Comparison of ENCODE assay signal across 10 cellular contexts in genomic region chr3:124860599-124860998, GRCh38. TPM values are rescaled to one million over a fixed set of nuclear protein-coding genes. Genes with fewer than 3 reads are reported as not detected.
DNase-seq lines count a peak whose midpoint lies in the region; ATAC-seq, FAIRE-seq and TF ChIP-seq lines count a peak whose summit lies in the region.
"Had no signal": no experiment of that assay in that cellular context is flagged by ENCODE, and none has a peak within 500 bp of the region (broad histone marks: within the 10 kb centered on the region; RNA-seq: fewer than 3 reads in every experiment).

No MANE protein-coding gene starts in this region.

- no peak overlapping the region for H2AFZ ChIP-seq in ACC112 (ENCODE audit: low read length, unreplicated experiment)

- H3K36me3 Mint-ChIP-seq in stimulated activated memory B cell treated with anti-CD40 and anti-IgM and Interleukin-4, amounts not matched to agents 10 μg/mL and 1 μg/mL and 100 μg/mL, for 72 hours, result no peaks in the 10 kb centered on the region
- H3K36me3 Mint-ChIP-seq in activated T-cell treated with anti-CD3 and anti-CD28 coated beads, Interleukin-2, amount 50 U/mL, for 72 hours (ENCODE audit: insufficient read depth in 2 of 2), result no peaks in the 10 kb centered on the region

- in situ Hi-C loops in Panc1 (cut with HindIII; ENCODE audit: low pct_unique_long_range_greater_than_20kb, low sequenced_read_pairs), result no loop called here

- H3K36me3 ChIP-seq in ACC112 (ENCODE audit: insufficient read depth, low read length), result peaks cover 18% of the 10 kb centered on the region
- H3K36me3 ChIP-seq in Panc1 (ENCODE audit: control insufficient read depth, insufficient read depth, low read length), result peaks cover 5% of the 10 kb centered on the region
- H3K36me3 ChIP-seq in muscle layer of duodenum (ENCODE audit: control insufficient read depth in 1 of 2, insufficient read depth in 2 of 2, low read length in 2 of 2), result no peaks in the 10 kb centered on the region

- no peak overlapping the region for H3K27ac Mint-ChIP-seq in stimulated activated memory B cell treated with anti-CD40 and anti-IgM and Interleukin-4, amounts not matched to agents 10 μg/mL and 1 μg/mL and 100 μg/mL, for 72 hours
- H3K27ac Mint-ChIP-seq in activated T-cell treated with anti-CD3 and anti-CD28 coated beads, Interleukin-2, amount 50 U/mL, for 72 hours, result no peak overlapping the region

- H3K27me3 ChIP-seq in ACC112 (ENCODE audit: insufficient read depth, low read length) (no peaks in the 10 kb centered on the region), Panc1 (ENCODE audit: control insufficient read depth, insufficient read depth, low read length) (no peaks in the 10 kb centered on the region), muscle layer of duodenum (ENCODE audit: low read depth, low read length) (no peaks in the 10 kb centered on the region)

- no peak for FAIRE-seq in GM19239 (lab: Jason Lieb, UNC)

- peak; percentile 96 for ATAC-seq in Panc1
- ATAC-seq in stimulated activated memory B cell treated with anti-CD40 and anti-IgM and Interleukin-4, amounts not matched to agents 10 μg/mL and 1 μg/mL and 100 μg/mL, for 72 hours, result no peak
- no peak for ATAC-seq in activated T-cell treated with anti-CD3 and anti-CD28 coated beads, Interleukin-2, amount 50 U/mL, for 72 hours (replicated peaks in 1 of 2)
- no peak for ATAC-seq in HG03135 (IDR thresholded peaks at IDR 0.05; ENCODE audit: unreplicated experiment)

- H3K9me3 ChIP-seq in Panc1 (ENCODE audit: control insufficient read depth, insufficient read depth, low read depth, low read length) (no peaks in the 10 kb centered on the region), muscle layer of duodenum (ENCODE audit: control insufficient read depth in 1 of 2, low read length in 2 of 2) (no peaks in the 10 kb centered on the region)

- H3K27ac ChIP-seq in ACC112 (ENCODE audit: low read depth, low read length) (peak overlapping the region; percentile 89), Panc1 (ENCODE audit: low read length) (peak overlapping the region; percentile 69), muscle layer of duodenum (ENCODE audit: low read length) (peak overlapping the region; percentile 60)
- H3K27ac ChIP-seq: C4-2B had no signal

- intact Hi-C loops in Panc1 (cut with micrococcal nuclease; ENCODE audit: unreplicated experiment), result no loop called here

- POLR2A ChIA-PET in Panc1 (lab: Charles Lee), result no interaction called here

- H3K79me2 ChIP-seq in ACC112 (ENCODE audit: control insufficient read depth, insufficient read depth, low read length, unreplicated experiment), result peaks cover 14% of the 10 kb centered on the region

- H3K4me3 ChIP-seq in ACC112 (ENCODE audit: low read depth, low read length) (no peak overlapping the region; the same call in 1 of the 2 replicates), Panc1 (ENCODE audit: low read depth in 2 of 2, low read length in 2 of 2) (0 out of 4 replicates have a peak overlapping the region, but pooled peaks of 1 of the 2 experiments have one; percentile 7), muscle layer of duodenum (ENCODE audit: low read depth in 1 of 2, low read length in 2 of 2) (no peak overlapping the region)

- peak; percentile 91 for DNase-seq in Panc1 (ENCODE audit: low read depth, low spot score)
- DNase-seq in fibroblast of gingiva (ENCODE audit: low read depth), result peak; percentile 97
- no peak for DNase-seq in GM19239 (ENCODE audit: insufficient read length, low spot score)
- DNase-seq in activated T-cell treated with anti-CD3 and anti-CD28 coated beads, Interleukin-2, amount 50 U/mL, for 72 hours, result no peak
- DNase-seq: NCI-H1105 treated with DMSO at 0.1 percent for 48 hours had no signal

- TF ChIP-seq CTCF in Panc1 (IDR thresholded peaks at IDR 0.05), result no peak

- H3K9me3 Mint-ChIP-seq in stimulated activated memory B cell treated with anti-CD40 and anti-IgM and Interleukin-4, amounts not matched to agents 10 μg/mL and 1 μg/mL and 100 μg/mL, for 72 hours, result no peaks in the 10 kb centered on the region
- H3K9me3 Mint-ChIP-seq in activated T-cell treated with anti-CD3 and anti-CD28 coated beads, Interleukin-2, amount 50 U/mL, for 72 hours, result no peaks in the 10 kb centered on the region

- H3K27me3 Mint-ChIP-seq in stimulated activated memory B cell treated with anti-CD40 and anti-IgM and Interleukin-4, amounts not matched to agents 10 μg/mL and 1 μg/mL and 100 μg/mL, for 72 hours, result peaks cover 8% of the 10 kb centered on the region
- H3K27me3 Mint-ChIP-seq in activated T-cell treated with anti-CD3 and anti-CD28 coated beads, Interleukin-2, amount 50 U/mL, for 72 hours (ENCODE audit: low read depth), result peaks cover 6% of the 10 kb centered on the region

- peaks cover 35% of the 10 kb centered on the region for H3K4me1 ChIP-seq in ACC112 (ENCODE audit: control insufficient read depth, insufficient read depth, low read length, unreplicated experiment)
- peaks cover 50% of the 10 kb centered on the region for H3K4me1 ChIP-seq in Panc1 (ENCODE audit: control insufficient read depth, insufficient read depth, low read length)
- peaks cover 7 to 19% of the 10 kb centered on the region in 2 donors for H3K4me1 ChIP-seq in muscle layer of duodenum (ENCODE audit: control insufficient read depth in 1 of 2, insufficient read depth in 2 of 2, low read length in 2 of 2)

- CTCF ChIA-PET in Panc1 (lab: Charles Lee), result no interaction called here

- no peaks in the 10 kb centered on the region for H3K4me1 Mint-ChIP-seq in stimulated activated memory B cell treated with anti-CD40 and anti-IgM and Interleukin-4, amounts not matched to agents 10 μg/mL and 1 μg/mL and 100 μg/mL, for 72 hours
- no peaks in the 10 kb centered on the region for H3K4me1 Mint-ChIP-seq in activated T-cell treated with anti-CD3 and anti-CD28 coated beads, Interleukin-2, amount 50 U/mL, for 72 hours (ENCODE audit: low read depth)

- no TSS peak for BruUV-seq in Panc1 (replicated peaks; lab: Mats Ljungman, UMichigan)

- no peak overlapping the region for H3K4me3 Mint-ChIP-seq in stimulated activated memory B cell treated with anti-CD40 and anti-IgM and Interleukin-4, amounts not matched to agents 10 μg/mL and 1 μg/mL and 100 μg/mL, for 72 hours
- H3K4me3 Mint-ChIP-seq in activated T-cell treated with anti-CD3 and anti-CD28 coated beads, Interleukin-2, amount 50 U/mL, for 72 hours, result no peak overlapping the region

RNA-seq across cellular contexts. Expression of gene ITGB5, which starts 26.6 kb away (rescaled TPM):
- 446 TPM for total RNA-seq in Panc1 (2021; ENCODE audit: unreplicated experiment)
- 777 TPM for polyA plus RNA-seq in Panc1 (2012; ENCODE audit: insufficient read length)
- total RNA-seq in activated T-cell treated with anti-CD3 and anti-CD28 coated beads, Interleukin-2, amount 50 U/mL, for 72 hours, result 1 to 10 TPM in 1 of 2 donors, under 1 TPM in 1; 0.65 to 1.6 TPM

Comparison
In these comparisons a context has a peak if more than half of its experiments do, and no peak if none do; other contexts are left out.
1. DNase-seq: peak in Panc1 (single experiment) and fibroblast of gingiva (single experiment); none in GM19239 (single experiment) and activated T-cell treated with anti-CD3 and anti-CD28 coated beads, Interleukin-2, amount 50 U/mL, for 72 hours (0 of 2).
2. RNA of gene ITGB5, which starts 26.6 kb away (total RNA-seq): 446 TPM in Panc1 (single experiment); 0.65 to 1.6 TPM in activated T-cell treated with anti-CD3 and anti-CD28 coated beads, Interleukin-2, amount 50 U/mL, for 72 hours; every median in the first group is over 100 times any median in the second.
3. Peak in every context shown above with its lines, with median percentiles within 50 percentile points of each other: H3K27ac ChIP-seq.